In genomic region chr12:128323115-128323514, GRCh38 we compare ENCODE assay signal across 18 cellular contexts. TPM values are rescaled to one million over a fixed set of nuclear protein-coding genes. Genes with fewer than 3 reads are reported as not detected.
DNase-seq lines count a peak whose midpoint lies in the region; ATAC-seq, FAIRE-seq and TF ChIP-seq lines count a peak whose summit lies in the region.
"Had no signal": no experiment of that assay in that cellular context is flagged by ENCODE, and none has a peak within 500 bp of the region (broad histone marks: within the 10 kb centered on the region; RNA-seq: fewer than 3 reads in every experiment).

No MANE protein-coding gene starts in this region.

- H3K27me3 Mint-ChIP-seq in endodermal cell (ENCODE audit: insufficient read depth) (peaks cover 7% of the 10 kb centered on the region), nephron progenitor cell (ENCODE audit: low read depth, poor library complexity) (peaks cover 8% of the 10 kb centered on the region)

- TF ChIP-seq CTCF in endodermal cell (conservative IDR thresholded peaks at IDR 0.05) (no peak), nephron progenitor cell (IDR thresholded peaks at IDR 0.05) (no peak)

- H3K4me1 ChIP-seq in endodermal cell (ENCODE audit: control insufficient read depth, insufficient read depth, low read length) = peaks cover 6% of the 10 kb centered on the region

- peak; percentile 71 for DNase-seq in DMS79 treated with DMSO at 0.1 percent for 48 hours (lab: John Stamatoyannopoulos, UW)
- no peak for DNase-seq in DMS79 (lab: John Stamatoyannopoulos, UW)
- DNase-seq in NCI-H1092 treated with DMSO at 0.1 percent for 48 hours (lab: John Stamatoyannopoulos, UW) = peak; percentile 88
- DNase-seq in endodermal cell = no peak
- no peak for DNase-seq in nephron progenitor cell
- DNase-seq in GM19239 (ENCODE audit: insufficient read length, low spot score) = no peak
- DNase-seq: DMS53, GM23248, IMR-90 had no signal

- no peak overlapping the region for H3K4me3 Mint-ChIP-seq in endodermal cell
- H3K4me3 Mint-ChIP-seq in nephron progenitor cell = no peak overlapping the region

- ATAC-seq in GM19324 (IDR thresholded peaks at IDR 0.05; ENCODE audit: low FRiP score, unreplicated experiment) (no peak), HG02759 (IDR thresholded peaks at IDR 0.05; ENCODE audit: unreplicated experiment) (no peak)
- ATAC-seq: HCT116 had no signal

- H3K4me1 Mint-ChIP-seq in endodermal cell = peaks cover 28% of the 10 kb centered on the region
- H3K4me1 Mint-ChIP-seq in nephron progenitor cell = peaks cover 64% of the 10 kb centered on the region

- H3K4me3 ChIP-seq in endodermal cell (ENCODE audit: low read length) = no peak overlapping the region
- H3K4me3 ChIP-seq: BLaER1, GM23248 had no signal

- H3K36me3 Mint-ChIP-seq in endodermal cell (ENCODE audit: low read depth) = no peaks in the 10 kb centered on the region
- H3K36me3 Mint-ChIP-seq in nephron progenitor cell (ENCODE audit: low read depth) = peaks cover 42% of the 10 kb centered on the region

- H3K36me3 ChIP-seq in endodermal cell (ENCODE audit: control insufficient read depth, insufficient read depth, low read length) = no peaks in the 10 kb centered on the region
- H3K36me3 ChIP-seq: BLaER1 had no signal

- peak overlapping the region; percentile 50 for H3K27ac ChIP-seq in endodermal cell (ENCODE audit: low read depth, low read length)
- H3K27ac ChIP-seq: 22Rv1, BLaER1, GM23248 had no signal

- WGBS in endodermal cell (ENCODE audit: insufficient coverage in 1 of 2, insufficient read length in 1 of 2), 2 experiments = 79% methylated on average over 6 to 7 of the region's 7 CpGs

- no peak overlapping the region for H3K9ac ChIP-seq in endodermal cell (ENCODE audit: extremely low read depth, low read length, poor library complexity, severe bottlenecking)
- H3K9ac ChIP-seq: BLaER1, GM23248 had no signal

- peaks cover 11% of the 10 kb centered on the region for H3K9me3 Mint-ChIP-seq in endodermal cell
- peaks cover 32% of the 10 kb centered on the region for H3K9me3 Mint-ChIP-seq in nephron progenitor cell

- H3K27ac Mint-ChIP-seq in endodermal cell (no peak overlapping the region), nephron progenitor cell (peak overlapping the region; percentile 91)

- FAIRE-seq in GM19239 (lab: Jason Lieb, UNC) = no peak
- FAIRE-seq: G401.6, GM12891, H54 had no signal

- peaks cover 8% of the 10 kb centered on the region for H3K9me3 ChIP-seq in endodermal cell (ENCODE audit: control insufficient read depth, low read length)

- no peaks in the 10 kb centered on the region for H3K27me3 ChIP-seq in endodermal cell (ENCODE audit: control insufficient read depth, insufficient read depth, low read length, poor library complexity, severe bottlenecking)
- H3K27me3 ChIP-seq: BLaER1 had no signal

RNA-seq across cellular contexts. Expression of gene TMEM132C, which starts 56.1 kb away (rescaled TPM):
- total RNA-seq in endodermal cell = under 1 TPM; 0.26 to 0.33 TPM
- polyA plus RNA-seq in endodermal cell (2013, experiment 1 of 2) = 33.6 TPM
- polyA plus RNA-seq in endodermal cell (2013, experiment 2 of 2) = 31.6 TPM
- total RNA-seq: A673, GM23248, IMR-90 had no signal
- polyA plus RNA-seq: GM23248, IMR-90 had no signal

Comparison
In these comparisons a context has a peak if more than half of its experiments do, and no peak if none do; other contexts are left out.
1. DNase-seq: peak in DMS79 treated with DMSO at 0.1 percent for 48 hours (single experiment) and NCI-H1092 treated with DMSO at 0.1 percent for 48 hours (single experiment); none in DMS79 (single experiment), endodermal cell (single experiment), nephron progenitor cell (single experiment) and GM19239 (single experiment).